1 cellular context compared by ENCODE assay signal in genomic region chr20:49603209-49603627, GRCh38.
A peak's percentile ranks its signal among the peaks of the same experiment; 100 is the strongest.
TF ChIP-seq lines count a peak whose summit lies in the region.

No MANE protein-coding gene starts in this region.

TF ChIP-seq in HepG2, 621 proteins besides CTCF, POLR2A, EP300 and RAD21 (continued from another document and continues in another):
- TF ChIP-seq GRHL1 (CRISPR knock-in tag; conservative IDR thresholded peaks at IDR 0.05) (no peak), MED13 (CRISPR knock-in tag; IDR thresholded peaks at IDR 0.05) (no peak), ADNP (CRISPR knock-in tag; IDR thresholded peaks at IDR 0.05) (no peak), ATF5 (CRISPR knock-in tag; IDR thresholded peaks at IDR 0.05; ENCODE audit: low read depth) (no peak), THAP8 (CRISPR knock-in tag; IDR thresholded peaks at IDR 0.05; ENCODE audit: borderline replicate concordance) (no peak), HINFP (CRISPR knock-in tag; IDR thresholded peaks at IDR 0.05; ENCODE audit: low read depth) (no peak), ZNF12 (CRISPR knock-in tag; IDR thresholded peaks at IDR 0.05) (0 out of 2 replicates have a peak, but pooled peaks have one; percentile 10), ATF6 (CRISPR knock-in tag; conservative IDR thresholded peaks at IDR 0.05) (no peak), STAT6 (CRISPR knock-in tag; IDR thresholded peaks at IDR 0.05; ENCODE audit: borderline replicate concordance) (0 out of 2 replicates have a peak, but pooled peaks have one; percentile 64), SNAPC4 (CRISPR knock-in tag; IDR thresholded peaks at IDR 0.05) (no peak), SNAPC5 (CRISPR knock-in tag; IDR thresholded peaks at IDR 0.05; ENCODE audit: borderline replicate concordance) (no peak), ZNF138 (CRISPR knock-in tag; IDR thresholded peaks at IDR 0.05; ENCODE audit: low read depth) (peak; percentile 64; the same call in 1 of the 2 replicates), JUNB (CRISPR knock-in tag; IDR thresholded peaks at IDR 0.05; ENCODE audit: borderline replicate concordance) (no peak), ZBED4 (CRISPR knock-in tag; IDR thresholded peaks at IDR 0.05; ENCODE audit: borderline replicate concordance) (no peak), ZNF3 (CRISPR knock-in tag; IDR thresholded peaks at IDR 0.05) (no peak), ZFY (CRISPR knock-in tag; IDR thresholded peaks at IDR 0.05) (peak; percentile 62; the same call in 1 of the 2 replicates), MEF2D (CRISPR knock-in tag; IDR thresholded peaks at IDR 0.05) (no peak), ZNF263 (CRISPR knock-in tag; IDR thresholded peaks at IDR 0.05) (peak; percentile 89), TOPORS (CRISPR knock-in tag; IDR thresholded peaks at IDR 0.05) (no peak), HNF1B (CRISPR knock-in tag; IDR thresholded peaks at IDR 0.05) (no peak), MZF1 (CRISPR knock-in tag; IDR thresholded peaks at IDR 0.05; ENCODE audit: borderline replicate concordance) (no peak), ZFYVE20 (CRISPR knock-in tag; IDR thresholded peaks at IDR 0.05; ENCODE audit: borderline replicate concordance, low read depth) (no peak), PHF21A (CRISPR knock-in tag; IDR thresholded peaks at IDR 0.05) (peak; percentile 41; the same call in 1 of the 2 replicates), ZMYM4 (CRISPR knock-in tag; IDR thresholded peaks at IDR 0.05) (no peak), SOX5 (CRISPR knock-in tag; IDR thresholded peaks at IDR 0.05; ENCODE audit: borderline replicate concordance) (peak; percentile 24; the same call in 1 of the 2 replicates), ZNF776 (CRISPR knock-in tag; IDR thresholded peaks at IDR 0.05) (no peak), IKZF1 (IDR thresholded peaks at IDR 0.05) (no peak), REST (IDR thresholded peaks at IDR 0.05; ENCODE audit: borderline replicate concordance in 1 of 2, low read depth in 1 of 2, low read length in 2 of 2) (no peak)
